ENCODE assay signal across 25 cellular contexts in the genomic region with DNA sequence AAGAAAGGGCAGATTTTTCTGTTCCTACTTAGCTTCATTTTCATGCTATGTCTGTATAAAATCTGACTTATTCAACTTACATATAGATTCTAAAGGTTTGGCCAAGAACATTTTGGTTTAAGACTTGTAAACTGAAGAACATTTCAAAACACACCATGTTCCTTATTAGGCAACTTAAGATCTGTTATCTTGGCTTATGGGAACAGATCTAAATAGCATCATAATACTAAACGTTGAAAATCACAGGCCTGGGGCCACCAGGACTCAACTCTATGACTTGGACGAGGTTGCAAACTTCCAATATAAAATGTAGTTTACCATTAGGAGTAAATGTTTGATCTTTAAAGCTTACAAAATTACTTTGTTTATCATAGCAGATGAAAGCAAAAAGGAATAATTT. TPM values are rescaled to one million over a fixed set of nuclear protein-coding genes. Genes with fewer than 3 reads are reported as not detected.
A peak's percentile ranks its signal among the peaks of the same experiment; 100 is the strongest.
DNase-seq lines count a peak whose midpoint lies in the region; ATAC-seq and TF ChIP-seq lines count a peak whose summit lies in the region.
"Had no signal": no experiment of that assay in that cellular context is flagged by ENCODE, and none has a peak within 500 bp of the region (broad histone marks: within the 10 kb centered on the region; RNA-seq: fewer than 3 reads in every experiment).

No MANE protein-coding gene starts in this region.

- H3K4me3 ChIP-seq in BLaER1 treated with 17β-estradiol and CSF1 and Interleukin-3, amounts not matched to agents 10 nM and 100 nM = no peak overlapping the region
- H3K4me3 ChIP-seq in Karpas-422 (ENCODE audit: low read length) (peak overlapping the region; percentile 27; the same call in 1 of the 2 replicates), mesenchymal stem cell (ENCODE audit: insufficient read depth in 1 of 2, low read depth in 1 of 2, low read length in 2 of 2) (no peak overlapping the region), suprapubic skin (no peak overlapping the region)
- H3K4me3 ChIP-seq: BLaER1, lower lobe of right lung, uterus had no signal

- H3K9me2 ChIP-seq in Karpas-422 (replicated peaks; ENCODE audit: insufficient read depth, low read length) = no peaks in the 10 kb centered on the region

- H3K27me3 ChIP-seq in BLaER1 treated with 17β-estradiol and CSF1 and Interleukin-3, amounts not matched to agents 10 nM and 100 nM = no peaks in the 10 kb centered on the region
- H3K27me3 ChIP-seq in Karpas-422 (ENCODE audit: low read length) (no peaks in the 10 kb centered on the region), mesenchymal stem cell (ENCODE audit: control insufficient read depth in 1 of 2, insufficient read depth in 1 of 2, low read length in 2 of 2) (no peaks in the 10 kb centered on the region), suprapubic skin (no peaks in the 10 kb centered on the region)
- H3K27me3 ChIP-seq: BLaER1, neutrophil, uterus had no signal

- H2AK5ac ChIP-seq in mesenchymal stem cell (ENCODE audit: low read length, severe bottlenecking) = no peak overlapping the region

- peaks cover 5% of the 10 kb centered on the region for H3K79me1 ChIP-seq in mesenchymal stem cell (replicated peaks; ENCODE audit: low read length, poor library complexity, severe bottlenecking)

- no peak overlapping the region for H3K14ac ChIP-seq in mesenchymal stem cell (ENCODE audit: low read length in 2 of 2)

- H3K9ac ChIP-seq in BLaER1 treated with 17β-estradiol and CSF1 and Interleukin-3, amounts not matched to agents 10 nM and 100 nM = no peak overlapping the region
- H3K9ac ChIP-seq in Karpas-422 (ENCODE audit: low read length) (0 out of 2 replicates have a peak overlapping the region, but pooled peaks have one; percentile 26), mesenchymal stem cell (ENCODE audit: low read length) (no peak overlapping the region)
- H3K9ac ChIP-seq: BLaER1, KMS-11 had no signal

- no peak for TF ChIP-seq CTCF in suprapubic skin (IDR thresholded peaks at IDR 0.05)

- no peak overlapping the region for H2AFZ ChIP-seq in Karpas-422 (ENCODE audit: low read length)
- no peak overlapping the region for H2AFZ ChIP-seq in mesenchymal stem cell (ENCODE audit: low read depth, low read length)

- H2BK12ac ChIP-seq in mesenchymal stem cell (ENCODE audit: low read length in 2 of 2) = no peak overlapping the region

- TF ChIP-seq EP300 in suprapubic skin (IDR thresholded peaks at IDR 0.05) = no peak

- H4K8ac ChIP-seq in mesenchymal stem cell (ENCODE audit: low read length) = no peak overlapping the region

- no peak overlapping the region for H3K27ac ChIP-seq in BLaER1 treated with 17β-estradiol and CSF1 and Interleukin-3, amounts not matched to agents 10 nM and 100 nM
- H3K27ac ChIP-seq in Karpas-422 (ENCODE audit: low read length) (peak overlapping the region; percentile 89), mesenchymal stem cell (ENCODE audit: low read length, poor library complexity, severe bottlenecking) (no peak overlapping the region), suprapubic skin (no peak overlapping the region)
- H3K27ac ChIP-seq: BLaER1, KMS-11, lower lobe of right lung, neutrophil had no signal

- H3K9me3 ChIP-seq in BLaER1 treated with 17β-estradiol and CSF1 and Interleukin-3, amounts not matched to agents 10 nM and 100 nM (replicated peaks in 1 of 11) = no peaks in the 10 kb centered on the region
- no peaks in the 10 kb centered on the region for H3K9me3 ChIP-seq in Karpas-422 (ENCODE audit: low read length)
- no peaks in the 10 kb centered on the region for H3K9me3 ChIP-seq in mesenchymal stem cell (ENCODE audit: control insufficient read depth, low read length)
- H3K9me3 ChIP-seq in suprapubic skin = no peaks in the 10 kb centered on the region
- H3K9me3 ChIP-seq: BLaER1, lower lobe of right lung, neutrophil, uterus had no signal

- no peak overlapping the region for H3K4ac ChIP-seq in mesenchymal stem cell (ENCODE audit: low read depth in 1 of 2, low read length in 2 of 2)

- H2BK120ac ChIP-seq in mesenchymal stem cell (ENCODE audit: low read depth, low read length) = no peak overlapping the region

- H3K79me2 ChIP-seq in Karpas-422 (ENCODE audit: low read length) = peaks cover 95% of the 10 kb centered on the region

- H3K36me3 ChIP-seq in BLaER1 treated with 17β-estradiol and CSF1 and Interleukin-3, amounts not matched to agents 10 nM and 100 nM = peaks cover 25 to 96% (median 78%) of the 10 kb centered on the region in 11 experiments; a peak in 21 of 22 replicates
- peaks cover 64% of the 10 kb centered on the region for H3K36me3 ChIP-seq in Karpas-422 (ENCODE audit: insufficient read depth, low read length)
- H3K36me3 ChIP-seq in mesenchymal stem cell (ENCODE audit: control insufficient read depth in 1 of 2, insufficient read depth in 2 of 2, low read depth in 1 of 2, low read length in 2 of 2) = peaks cover 0 to 65% of the 10 kb centered on the region in 2 experiments
- H3K36me3 ChIP-seq in suprapubic skin = no peaks in the 10 kb centered on the region
- H3K36me3 ChIP-seq: lower lobe of right lung, neutrophil, uterus had no signal

- H3K23ac ChIP-seq in mesenchymal stem cell (ENCODE audit: low read length in 2 of 2) = no peak overlapping the region

- DNase-seq in Karpas-422 (no peak), cerebellar cortex (ENCODE audit: low spot score) (peak; percentile 29), mesenchymal stem cell (peak; percentile 54), GM03348 (ENCODE audit: low spot score) (no peak), suprapubic skin (ENCODE audit: low spot score in 2 of 2) (no peak)
- DNase-seq: activated CD8-positive, alpha-beta T cell treated with anti-CD3 and anti-CD28 coated beads for 36 hours; activated naive CD4-positive, alpha-beta T cell treated with anti-CD3 and anti-CD28 coated beads for 36 hours; aorta; Calu3; effector memory CD8-positive, alpha-beta T cell; GOT3; islet precursor cell; lower lobe of right lung; NCI-H187; NCI-H2227 treated with DMSO at 0.1 percent for 48 hours; stimulated activated CD4-positive, alpha-beta T cell treated with anti-CD3 and anti-CD28 coated beads, Interleukin-15, amount 100 ng/mL, for 24 hours; substantia nigra; uterus had no signal

- H3K18ac ChIP-seq in mesenchymal stem cell (ENCODE audit: low read depth in 1 of 2, low read length in 2 of 2) = no peak overlapping the region

- H3K4me1 ChIP-seq in BLaER1 treated with 17β-estradiol and CSF1 and Interleukin-3, amounts not matched to agents 10 nM and 100 nM = peaks cover 20 to 76% (median 55%) of the 10 kb centered on the region in 10 experiments
- H3K4me1 ChIP-seq in Karpas-422 (ENCODE audit: low read length) (peaks cover 89% of the 10 kb centered on the region), mesenchymal stem cell (ENCODE audit: control insufficient read depth, insufficient read depth, low read depth, low read length) (no peaks in the 10 kb centered on the region), suprapubic skin (peaks cover 35% of the 10 kb centered on the region)

- WGBS in mesenchymal stem cell = 17% methylated on average over 1 of the region's 2 CpGs
- 35% methylated on average over 2 of the region's 2 CpGs for WGBS in suprapubic skin

- TF ChIP-seq POLR2A in suprapubic skin (IDR thresholded peaks at IDR 0.05) = no peak

- no peak overlapping the region for H2BK15ac ChIP-seq in mesenchymal stem cell (ENCODE audit: low read depth, poor library complexity, severe bottlenecking)

- H4K91ac ChIP-seq in mesenchymal stem cell (ENCODE audit: low read length) = no peak overlapping the region

- ATAC-seq in GM19455 (IDR thresholded peaks at IDR 0.05; ENCODE audit: unreplicated experiment) = no peak
- ATAC-seq in GM21360 (IDR thresholded peaks at IDR 0.05; ENCODE audit: unreplicated experiment) = no peak
- ATAC-seq: activated CD8-positive, alpha-beta T cell treated with anti-CD3 and anti-CD28 coated beads for 36 hours; effector memory CD8-positive, alpha-beta T cell; lower lobe of right lung; Panc1 had no signal

- peak overlapping the region in 7 of 11 experiments; percentile 11 to 99 (median 53); a peak in 9 of 22 replicates for H3K4me2 ChIP-seq in BLaER1 treated with 17β-estradiol and CSF1 and Interleukin-3, amounts not matched to agents 10 nM and 100 nM
- H3K4me2 ChIP-seq in Karpas-422 (ENCODE audit: low read depth, low read length, poor library complexity, severe bottlenecking) (peak overlapping the region; percentile 85), mesenchymal stem cell (ENCODE audit: low read length, poor library complexity, severe bottlenecking) (no peak overlapping the region)

- H2BK5ac ChIP-seq in mesenchymal stem cell (ENCODE audit: low read depth, low read length, poor library complexity, severe bottlenecking) = no peak overlapping the region

- peaks cover 0 to 79% (median 45%) of the 10 kb centered on the region in 11 experiments; a peak in 10 of 22 replicates for H4K20me1 ChIP-seq in BLaER1 treated with 17β-estradiol and CSF1 and Interleukin-3, amounts not matched to agents 10 nM and 100 nM
- no peaks in the 10 kb centered on the region for H4K20me1 ChIP-seq in Karpas-422 (ENCODE audit: insufficient read depth, low read depth, low read length)

RNA-seq across cellular contexts. Expression of a gene that starts 8.5 kb away (rescaled TPM):
- total RNA-seq in Karpas-422 (2014; rRNA removed; shearing (Covaris generic); ENCODE audit: low replicate concordance) = 181 and 261 TPM in 2 replicates
- 56.7 TPM for polyA plus RNA-seq in mesenchymal stem cell (2013, experiment 1 of 2)
- 54.6 TPM for polyA plus RNA-seq in mesenchymal stem cell (2013, experiment 2 of 2)
- 100 to 1,000 TPM in 1 of 4 donors, 10 to 100 TPM in 3; 80.9 to 172 (median 94.0) TPM for total RNA-seq in suprapubic skin

Comparison
In these comparisons a context has a peak if more than half of its experiments do, and no peak if none do; other contexts are left out.
1. DNase-seq: peak in cerebellar cortex (single experiment) and mesenchymal stem cell (single experiment); none in Karpas-422 (single experiment), GM03348 (single experiment) and suprapubic skin (0 of 2).